In genomic region chr10:30072068-30072467, GRCh38 we compare ENCODE assay signal across 35 cellular contexts. TPM values are rescaled to one million over a fixed set of nuclear protein-coding genes. Genes with fewer than 3 reads are reported as not detected.
"Had no signal": no experiment of that assay in that cellular context is flagged by ENCODE, and none has a peak within 500 bp of the region (broad histone marks: within the 10 kb centered on the region; RNA-seq: fewer than 3 reads in every experiment).

No MANE protein-coding gene starts in this region.

- H3K4me1 Mint-ChIP-seq: activated B cell treated with CpG ODN at 0.5 μM for 24 hours; activated CD4-positive, alpha-beta T cell treated with anti-CD3 and anti-CD28 coated beads, Interleukin-2, amount 10 ng/mL, durations not matched to agents 24 days and 14 days; activated naive CD8-positive, alpha-beta T cell treated with anti-CD3 and anti-CD28 coated beads for 36 hours; central memory CD8-positive, alpha-beta T cell had no signal

- H3K27me3 ChIP-seq: adrenal gland, body of pancreas, brain microvascular endothelial cell, breast epithelium had no signal

- H3K9me3 Mint-ChIP-seq: activated B cell treated with CpG ODN at 0.5 μM for 24 hours; activated CD4-positive, alpha-beta memory T cell treated with anti-CD3 and anti-CD28 coated beads for 36 hours; activated CD4-positive, alpha-beta T cell treated with anti-CD3 and anti-CD28 coated beads, Interleukin-2, amount 10 ng/mL, durations not matched to agents 24 days and 14 days; activated CD8-positive, alpha-beta T cell treated with anti-CD3 and anti-CD28 coated beads for 36 hours; activated naive CD4-positive, alpha-beta T cell treated with anti-CD3 and anti-CD28 coated beads, Interleukin-2, amount 50 U/mL, for 72 hours; activated naive CD8-positive, alpha-beta T cell treated with anti-CD3 and anti-CD28 coated beads for 36 hours; activated T-cell treated with anti-CD3 and anti-CD28 coated beads, Interleukin-2, amount 50 U/mL, for 24 hours; activated T-helper 2 cell treated with anti-CD3 and anti-CD28 coated beads, Interferon-gamma antibody, Interleukin-2, Interleukin-4, amounts not matched to agents 10 μg/mL and 5 μg/mL and 100 μg/mL, durations not matched to agents 14 hours and 24 hours and 36 hours; central memory CD8-positive, alpha-beta T cell; T-helper 1 cell treated with Interleukin-12 subunit alpha and Interleukin-12 subunit beta and Interleukin-4 antibody, amounts not matched to agents 30 μg/mL and 1 μg/mL, for 36 hours; T-helper 2 cell treated with Interferon-gamma antibody and Interleukin-4, amounts not matched to agents 5 μg/mL and 100 μg/mL, for 36 hours had no signal

- H3K27ac Mint-ChIP-seq: activated B cell treated with CpG ODN at 0.5 μM for 24 hours; activated CD4-positive, alpha-beta memory T cell treated with anti-CD3 and anti-CD28 coated beads for 36 hours; activated CD4-positive, alpha-beta T cell treated with anti-CD3 and anti-CD28 coated beads, Interleukin-2, amount 10 ng/mL, durations not matched to agents 24 days and 14 days; activated CD8-positive, alpha-beta T cell treated with anti-CD3 and anti-CD28 coated beads for 36 hours; activated naive CD4-positive, alpha-beta T cell treated with anti-CD3 and anti-CD28 coated beads, Interleukin-2, amount 50 U/mL, for 72 hours; activated naive CD8-positive, alpha-beta T cell treated with anti-CD3 and anti-CD28 coated beads for 36 hours; activated T-cell treated with anti-CD3 and anti-CD28 coated beads, Interleukin-2, amount 50 U/mL, for 24 hours; activated T-helper 2 cell treated with anti-CD3 and anti-CD28 coated beads, Interferon-gamma antibody, Interleukin-2, Interleukin-4, amounts not matched to agents 10 μg/mL and 5 μg/mL and 100 μg/mL, durations not matched to agents 14 hours and 24 hours and 36 hours; T-helper 1 cell treated with Interleukin-12 subunit alpha and Interleukin-12 subunit beta and Interleukin-4 antibody, amounts not matched to agents 30 μg/mL and 1 μg/mL, for 36 hours; T-helper 2 cell treated with Interferon-gamma antibody and Interleukin-4, amounts not matched to agents 5 μg/mL and 100 μg/mL, for 36 hours had no signal

- H3K36me3 ChIP-seq: adrenal gland, brain microvascular endothelial cell, breast epithelium had no signal

- DNase-seq: activated B cell treated with CpG ODN at 0.5 μM for 24 hours; activated CD4-positive, alpha-beta memory T cell treated with anti-CD3 and anti-CD28 coated beads for 36 hours; activated CD4-positive, alpha-beta T cell treated with anti-CD3 and anti-CD28 coated beads for 4 hours; activated CD4-positive, alpha-beta T cell treated with anti-CD3 and anti-CD28 coated beads, Interleukin-2, amount 10 ng/mL, durations not matched to agents 24 days and 14 days; activated CD4-positive, alpha-beta T cell treated with anti-CD3 and anti-CD28 coated beads, Interleukin-2, amount 50 U/mL, for 1 hour; activated CD4-positive, alpha-beta T cell treated with anti-CD3 and anti-CD28 coated beads, Interleukin-2, amount 50 U/mL, for 4 hours; activated CD4-positive, CD25-positive, alpha-beta regulatory T cell treated with anti-CD3 and anti-CD28 coated beads, Interleukin-2, amount 50 U/mL, for 72 hours; activated CD8-positive, alpha-beta memory T cell treated with anti-CD3 and anti-CD28 coated beads, Interleukin-2, amount 50 U/mL, for 4 hours; activated CD8-positive, alpha-beta T cell treated with anti-CD3 and anti-CD28 coated beads for 36 hours; activated effector memory CD4-positive, alpha-beta T cell treated with Interleukin-2 at 50 U/mL for 16 hours; activated gamma-delta T cell; activated naive CD4-positive, alpha-beta T cell treated with anti-CD3 and anti-CD28 coated beads, Interleukin-2, amount 50 U/mL, for 16 hours; activated naive CD4-positive, alpha-beta T cell treated with Interleukin-2 at 50 U/mL for 16 hours; activated naive CD8-positive, alpha-beta T cell treated with anti-CD3 and anti-CD28 coated beads for 36 hours; activated T-cell treated with anti-CD3 and anti-CD28 coated beads, Interleukin-2, amount 50 U/mL, for 24 hours; activated T-cell treated with anti-CD3 and anti-CD28 coated beads, Interleukin-2, amount 50 U/mL, for 48 hours; adrenal gland; amniotic stem cell; aorta; body of pancreas; brain microvascular endothelial cell; caudate nucleus; cerebellar nuclear complex; T-helper 1 cell; T-helper 2 cell; T-helper 9 cell had no signal

- FAIRE-seq: astrocyte, TTC549 had no signal

- H3K36me3 Mint-ChIP-seq: activated CD4-positive, alpha-beta memory T cell treated with anti-CD3 and anti-CD28 coated beads for 36 hours; activated naive CD4-positive, alpha-beta T cell treated with anti-CD3 and anti-CD28 coated beads, Interleukin-2, amount 50 U/mL, for 72 hours had no signal

- H3K9me3 ChIP-seq: adrenal gland, body of pancreas, breast epithelium had no signal

- H3K27ac ChIP-seq: brain microvascular endothelial cell, breast epithelium, VCaP had no signal

- H3K4me1 ChIP-seq: breast epithelium had no signal

- H3K4me3 ChIP-seq: adrenal gland, body of pancreas, breast epithelium had no signal

- ATAC-seq: activated CD8-positive, alpha-beta T cell treated with anti-CD3 and anti-CD28 coated beads for 36 hours; activated naive CD4-positive, alpha-beta T cell treated with anti-CD3 and anti-CD28 coated beads, Interleukin-2, amount 50 U/mL, for 72 hours; body of pancreas had no signal

- H3K4me3 Mint-ChIP-seq: activated B cell treated with CpG ODN at 0.5 μM for 24 hours; activated CD4-positive, alpha-beta memory T cell treated with anti-CD3 and anti-CD28 coated beads for 36 hours; activated CD4-positive, alpha-beta T cell treated with anti-CD3 and anti-CD28 coated beads, Interleukin-2, amount 10 ng/mL, durations not matched to agents 24 days and 14 days; activated CD8-positive, alpha-beta T cell treated with anti-CD3 and anti-CD28 coated beads for 36 hours; activated naive CD8-positive, alpha-beta T cell treated with anti-CD3 and anti-CD28 coated beads for 36 hours; activated T-cell treated with anti-CD3 and anti-CD28 coated beads, Interleukin-2, amount 50 U/mL, for 24 hours; central memory CD8-positive, alpha-beta T cell; T-helper 1 cell treated with Interleukin-12 subunit alpha and Interleukin-12 subunit beta and Interleukin-4 antibody, amounts not matched to agents 30 μg/mL and 1 μg/mL, for 36 hours; T-helper 2 cell treated with Interferon-gamma antibody and Interleukin-4, amounts not matched to agents 5 μg/mL and 100 μg/mL, for 36 hours had no signal

RNA-seq across cellular contexts. Expression of gene JCAD, which starts 12.7 kb away (rescaled TPM):
- total RNA-seq: activated B cell treated with CpG ODN at 0.5 μM for 24 hours; activated CD8-positive, alpha-beta T cell treated with anti-CD3 and anti-CD28 coated beads for 36 hours had no signal
